Comparison of ENCODE assay signal across 30 cellular contexts in the genomic region with DNA sequence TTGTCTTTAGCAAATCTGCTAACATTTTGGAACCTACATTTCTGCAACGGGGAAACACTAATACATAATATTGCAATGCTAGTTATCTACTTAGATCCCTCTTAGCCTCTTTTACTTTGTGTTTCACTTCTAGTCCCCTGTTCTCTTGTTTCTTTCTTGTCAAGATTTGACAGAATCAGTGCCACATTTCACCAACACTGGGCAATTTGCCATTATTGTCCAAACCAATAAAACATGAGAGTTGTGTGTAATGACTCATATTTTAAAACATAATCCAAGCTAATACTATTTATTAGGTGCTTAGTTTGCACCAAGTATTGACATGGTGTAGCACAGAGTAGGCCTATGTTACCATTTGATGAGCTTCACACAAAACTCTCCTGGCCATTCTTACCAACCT. TPM values are rescaled to one million over a fixed set of nuclear protein-coding genes. Genes with fewer than 3 reads are reported as not detected.
DNase-seq lines count a peak whose midpoint lies in the region; ATAC-seq and TF ChIP-seq lines count a peak whose summit lies in the region.
"Had no signal": no experiment of that assay in that cellular context is flagged by ENCODE, and none has a peak within 500 bp of the region (broad histone marks: within the 10 kb centered on the region; RNA-seq: fewer than 3 reads in every experiment).

No MANE protein-coding gene starts in this region.

- peaks cover 9% of the 10 kb centered on the region for H3K9me3 Mint-ChIP-seq in chondrocyte (ENCODE audit: low read depth)
- H3K9me3 Mint-ChIP-seq: dendritic cell treated with granulocyte-macrophage colony-stimulating factor and Interleukin-4, amounts not matched to agents 40 ng/mL and 50 ng/mL, for 4 days; T-helper 1 cell treated with Interleukin-12 subunit alpha and Interleukin-12 subunit beta and Interleukin-4 antibody, amounts not matched to agents 30 μg/mL and 1 μg/mL, for 36 hours had no signal

- no peaks in the 10 kb centered on the region for H3K36me3 Mint-ChIP-seq in chondrocyte (ENCODE audit: low read depth)

- ATAC-seq in GM18868 (IDR thresholded peaks at IDR 0.05; ENCODE audit: unreplicated experiment), result no peak
- ATAC-seq: left ventricle myocardium superior; naive thymus-derived CD4-positive, alpha-beta T cell; right lobe of liver had no signal

- H3K4me1 Mint-ChIP-seq in chondrocyte (ENCODE audit: low read depth), result no peaks in the 10 kb centered on the region
- H3K4me1 Mint-ChIP-seq: IgD-negative memory B cell; naive thymus-derived CD4-positive, alpha-beta T cell had no signal

- H3K4me3 ChIP-seq in LNCaP clone FGC (ENCODE audit: low read depth, low read length) (no peak overlapping the region), fibroblast of the aortic adventitia (ENCODE audit: low read depth, low read length) (no peak overlapping the region), skeletal muscle cell (ENCODE audit: low read depth, low read length) (no peak overlapping the region)
- H3K4me3 ChIP-seq: BLaER1 treated with 17β-estradiol and CSF1 and Interleukin-3, amounts not matched to agents 10 nM and 100 nM; GM23248; PC-9; right lobe of liver; SK-N-MC; tibial nerve had no signal

- H3K4me3 Mint-ChIP-seq in chondrocyte (ENCODE audit: unreplicated experiment), result no peak overlapping the region
- H3K4me3 Mint-ChIP-seq: dendritic cell treated with granulocyte-macrophage colony-stimulating factor and Interleukin-4, amounts not matched to agents 40 ng/mL and 50 ng/mL, for 4 days; IgD-negative memory B cell; naive thymus-derived CD4-positive, alpha-beta T cell; T-helper 1 cell treated with Interleukin-12 subunit alpha and Interleukin-12 subunit beta and Interleukin-4 antibody, amounts not matched to agents 30 μg/mL and 1 μg/mL, for 36 hours had no signal

- peak; percentile 35 for DNase-seq in LNCaP clone FGC (ENCODE audit: low read depth)
- peak; percentile 17 for DNase-seq in astrocyte of the hippocampus (ENCODE audit: low read depth, low spot score)
- peak; percentile 11 for DNase-seq in fibroblast of the aortic adventitia (ENCODE audit: low read depth)
- DNase-seq in skeletal muscle cell (ENCODE audit: low read depth), result peak; percentile 4
- no peak for DNase-seq in chondrocyte (ENCODE audit: low spot score)
- DNase-seq in NCI-H446 (lab: John Stamatoyannopoulos, UW), result no peak
- DNase-seq: activated CD4-positive, alpha-beta T cell treated with anti-CD3 and anti-CD28 coated beads, Interleukin-2, amount 50 U/mL, for 48 hours; activated CD4-positive, CD25-positive, alpha-beta regulatory T cell; activated T-cell treated with anti-CD3 and anti-CD28 coated beads, Interleukin-2, amount 50 U/mL, for 48 hours; central memory CD4-positive, alpha-beta T cell; GM23248; islet precursor cell; left ventricle myocardium superior; midbrain; naive thymus-derived CD4-positive, alpha-beta T cell; NCI-H1092 treated with DMSO at 0.1 percent for 48 hours; NCI-H187 treated with DMSO at 0.1 percent for 48 hours; NCI-H2171; NCI-H524; PC-9; posterior cingulate gyrus; right lobe of liver; stimulated activated CD4-positive, alpha-beta T cell treated with anti-CD3 and anti-CD28 coated beads, Interleukin-4, amount 100 ng/mL, for 1 hour had no signal

- H3K27ac Mint-ChIP-seq in chondrocyte (ENCODE audit: unreplicated experiment), result no peak overlapping the region
- H3K27ac Mint-ChIP-seq: dendritic cell treated with granulocyte-macrophage colony-stimulating factor and Interleukin-4, amounts not matched to agents 40 ng/mL and 50 ng/mL, for 4 days; IgD-negative memory B cell; naive thymus-derived CD4-positive, alpha-beta T cell; T-helper 1 cell treated with Interleukin-12 subunit alpha and Interleukin-12 subunit beta and Interleukin-4 antibody, amounts not matched to agents 30 μg/mL and 1 μg/mL, for 36 hours had no signal

- no peaks in the 10 kb centered on the region for H3K27me3 Mint-ChIP-seq in chondrocyte (ENCODE audit: low read depth)
- H3K27me3 Mint-ChIP-seq: dendritic cell treated with granulocyte-macrophage colony-stimulating factor and Interleukin-4, amounts not matched to agents 40 ng/mL and 50 ng/mL, for 4 days; IgD-negative memory B cell; naive thymus-derived CD4-positive, alpha-beta T cell had no signal

- TF ChIP-seq CTCF in LNCaP clone FGC (IDR thresholded peaks at IDR 0.05; ENCODE audit: control insufficient read depth, extremely low read depth, insufficient read depth), result no peak
- TF ChIP-seq CTCF in fibroblast of the aortic adventitia (IDR thresholded peaks at IDR 0.05; ENCODE audit: insufficient read depth, low read length), result no peak
- TF ChIP-seq CTCF in chondrocyte (IDR thresholded peaks at IDR 0.05), result no peak

RNA-seq across cellular contexts. Expression of gene ACVR1C, which starts 33.7 kb away (rescaled TPM):
- total RNA-seq in fibroblast of the aortic adventitia (ENCODE audit: low replicate concordance) (0.63 and 1.2 TPM in 2 replicates), chondrocyte (0.05 to 0.31 TPM (median 0.17 TPM) in 3 replicates)

Comparison
In these comparisons a context has a peak if more than half of its experiments do, and no peak if none do; other contexts are left out.
1. DNase-seq: peak in LNCaP clone FGC (single experiment), astrocyte of the hippocampus (single experiment), fibroblast of the aortic adventitia (single experiment) and skeletal muscle cell (single experiment); none in chondrocyte (single experiment) and NCI-H446 (0 of 2).